ENCODE assay signal across 8 cellular contexts in the genomic region with DNA sequence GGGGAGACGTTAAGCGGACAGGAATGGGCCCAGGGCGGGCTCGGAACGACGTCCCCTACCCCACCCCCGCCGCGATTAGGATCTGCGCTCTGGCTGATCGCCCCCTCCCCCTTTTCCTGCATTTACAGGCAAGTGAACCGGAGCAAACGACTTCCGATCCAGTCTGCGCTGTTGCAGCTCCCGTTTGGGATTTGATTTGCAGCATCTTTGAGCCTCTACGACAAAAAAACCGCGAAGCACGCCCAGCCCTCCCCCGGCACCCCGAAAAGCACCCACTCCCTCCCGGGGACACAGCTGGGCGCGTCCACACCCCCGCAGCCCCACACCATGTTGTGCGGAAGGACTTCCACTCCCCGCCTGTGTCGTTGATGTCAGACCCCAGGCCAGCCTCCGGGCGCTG. TPM values are rescaled to one million over a fixed set of nuclear protein-coding genes. Genes with fewer than 3 reads are reported as not detected.
A peak's percentile ranks its signal among the peaks of the same experiment; 100 is the strongest.
DNase-seq lines count a peak whose midpoint lies in the region; ATAC-seq and TF ChIP-seq lines count a peak whose summit lies in the region.
"Not testable (repeated sequence)": the region's sequence is repeated elsewhere in the genome, so short reads cannot be mapped to it uniquely, and the experiment has no call there.

No MANE protein-coding gene starts in this region.

- not testable (repeated sequence) for H2AK5ac ChIP-seq in IMR-90 (ENCODE audit: low read depth, low read length)

- in situ Hi-C loops in IMR-90 (cut with MboI; ENCODE audit: low sequenced_read_pairs): not testable (repeated sequence)

- H3K56ac ChIP-seq in IMR-90 (ENCODE audit: extremely low read depth, insufficient read depth, low read length): not testable (repeated sequence)

- not testable (repeated sequence) for H3K36me3 Mint-ChIP-seq in nephron (ENCODE audit: low read depth); stimulated activated naive B cell treated with anti-CD40 and anti-IgM and Interleukin-4, amounts not matched to agents 10 μg/mL and 1 μg/mL and 100 μg/mL, for 72 hours

- POLR2A ChIA-PET in BJ (lab: Charles Lee); IMR-90 (lab: Charles Lee; ENCODE audit: unreplicated experiment): not testable (repeated sequence)

- H3K4me3 ChIP-seq in BJ (ENCODE audit: low read depth, low read length): peak overlapping the region; percentile 39
- peak overlapping the region; percentile 40 for H3K4me3 ChIP-seq in IMR-90 (ENCODE audit: insufficient read depth, low read depth, low read length)
- peak overlapping the region; percentile 32 for H3K4me3 ChIP-seq in WERI-Rb-1 (ENCODE audit: low read depth, low read length)
- peak overlapping the region in 3 of 4 donors; percentile 25 to 60 (median 49) for H3K4me3 ChIP-seq in esophagus squamous epithelium
- peak overlapping the region; percentile 49; the same call in 1 of the 2 replicates for H3K4me3 ChIP-seq in iPS-20b (ENCODE audit: low read length)

- H3K9ac ChIP-seq in IMR-90 (ENCODE audit: low read depth, low read length): peak overlapping the region; percentile 60; the same call in 1 of the 2 replicates
- H3K9ac ChIP-seq in iPS-20b (ENCODE audit: low read depth, low read length): not testable (repeated sequence)

- H3K14ac ChIP-seq in IMR-90 (replicated peaks; ENCODE audit: low read depth, low read length): not testable (repeated sequence)

- not testable (repeated sequence) for H3K4me1 Mint-ChIP-seq in nephron; stimulated activated naive B cell treated with anti-CD40 and anti-IgM and Interleukin-4, amounts not matched to agents 10 μg/mL and 1 μg/mL and 100 μg/mL, for 72 hours

- H3K18ac ChIP-seq in IMR-90 (ENCODE audit: low read depth, low read length): not testable (repeated sequence)

- peak overlapping the region; percentile 81 to 88 (median 88) for H3K4me3 Mint-ChIP-seq in nephron
- H3K4me3 Mint-ChIP-seq in stimulated activated naive B cell treated with anti-CD40 and anti-IgM and Interleukin-4, amounts not matched to agents 10 μg/mL and 1 μg/mL and 100 μg/mL, for 72 hours: peak overlapping the region; percentile 72 to 88

- not testable (repeated sequence) for H3K27me3 ChIP-seq in BJ (ENCODE audit: control insufficient read depth, insufficient read depth, low read length); IMR-90 (ENCODE audit: control insufficient read depth, insufficient read depth, low read length); WERI-Rb-1 (ENCODE audit: insufficient read depth, low read depth, severe bottlenecking); esophagus squamous epithelium; iPS-20b (ENCODE audit: insufficient read depth, low read length)

- H3K9me1 ChIP-seq in IMR-90 (ENCODE audit: insufficient read depth, low read length): not testable (repeated sequence)

- H3K4me1 ChIP-seq in IMR-90 (ENCODE audit: control insufficient read depth, insufficient read depth, low read length); esophagus squamous epithelium; iPS-20b (ENCODE audit: insufficient read depth, low read length): not testable (repeated sequence)

- not testable (repeated sequence) for H4K91ac ChIP-seq in IMR-90 (ENCODE audit: insufficient read depth, low read depth, low read length)

- not testable (repeated sequence) for H3K79me1 ChIP-seq in IMR-90 (ENCODE audit: low read depth in 1 of 2, low read length in 2 of 2)

- not testable (repeated sequence) for BruUV-seq in IMR-90 (replicated peaks; lab: Mats Ljungman, UMichigan)

- not testable (repeated sequence) for ATAC-seq in IMR-90 (ENCODE audit: low read depth); stimulated activated naive B cell treated with anti-CD40 and anti-IgM and Interleukin-4, amounts not matched to agents 10 μg/mL and 1 μg/mL and 100 μg/mL, for 72 hours (replicated peaks)

- TF ChIP-seq POLR2A in IMR-90 (IDR thresholded peaks at IDR 0.05; ENCODE audit: low read depth, low read length); esophagus squamous epithelium (IDR thresholded peaks at IDR 0.05): not testable (repeated sequence)

- intact Hi-C loops in IMR-90 (cut with micrococcal nuclease); esophagus squamous epithelium (cut with DNase I): not testable (repeated sequence)

- not testable (repeated sequence) for H2BK120ac ChIP-seq in IMR-90 (ENCODE audit: low read depth, low read length)

- H2BK5ac ChIP-seq in IMR-90 (ENCODE audit: low read depth, low read length, poor library complexity, severe bottlenecking): not testable (repeated sequence)

- H3K23ac ChIP-seq in IMR-90 (ENCODE audit: low read depth, low read length): not testable (repeated sequence)

- not testable (repeated sequence) for H3K9me3 ChIP-seq in IMR-90 (ENCODE audit: control insufficient read depth, insufficient read depth, low read length); WERI-Rb-1 (ENCODE audit: severe bottlenecking); esophagus squamous epithelium; iPS-20b (ENCODE audit: insufficient read depth, low read depth, low read length)

- not testable (repeated sequence) for H4K5ac ChIP-seq in IMR-90 (ENCODE audit: low read depth, low read length)

- H4K20me1 ChIP-seq in IMR-90 (ENCODE audit: insufficient read depth, low read length): not testable (repeated sequence)

- H3K27me3 Mint-ChIP-seq in nephron (ENCODE audit: low read depth); stimulated activated naive B cell treated with anti-CD40 and anti-IgM and Interleukin-4, amounts not matched to agents 10 μg/mL and 1 μg/mL and 100 μg/mL, for 72 hours: not testable (repeated sequence)

- TF ChIP-seq RAD21 in IMR-90 (IDR thresholded peaks at IDR 0.05; ENCODE audit: low read length): not testable (repeated sequence)

- H2AFZ ChIP-seq in IMR-90 (replicated peaks; ENCODE audit: low read length, poor library complexity): peak overlapping the region; percentile 82

- H3K9me3 Mint-ChIP-seq in nephron; stimulated activated naive B cell treated with anti-CD40 and anti-IgM and Interleukin-4, amounts not matched to agents 10 μg/mL and 1 μg/mL and 100 μg/mL, for 72 hours: not testable (repeated sequence)

- not testable (repeated sequence) for H2BK15ac ChIP-seq in IMR-90 (ENCODE audit: low read depth, low read length)

- not testable (repeated sequence) for H2BK20ac ChIP-seq in IMR-90 (ENCODE audit: low read depth, low read length)

- WGBS in IMR-90 (ENCODE audit: extremely low coverage in 2 of 2, insufficient read length in 1 of 2), 2 experiments: no CpG with 5 or more reads among the region's 31 CpGs
- no CpG with 5 or more reads among the region's 31 CpGs for WGBS in esophagus squamous epithelium, 2 donors

- H3K4ac ChIP-seq in IMR-90 (ENCODE audit: low read depth, low read length): not testable (repeated sequence)

- H3K27ac ChIP-seq in IMR-90 (ENCODE audit: insufficient read depth, low read length) (peak overlapping the region; percentile 35; the same call in 1 of the 2 replicates), esophagus squamous epithelium (peak overlapping the region in 1 of 4 donors; percentile 50)
- H3K27ac ChIP-seq in WERI-Rb-1; iPS-20b (ENCODE audit: low read length): not testable (repeated sequence)

- 0 out of 4 replicates have a peak overlapping the region, but pooled peaks of 1 of the 2 experiments have one; percentile 33 for H4K8ac ChIP-seq in IMR-90 (ENCODE audit: low read depth in 2 of 2, low read length in 2 of 2)

- H2AK9ac ChIP-seq in IMR-90 (replicated peaks; ENCODE audit: low read depth, low read length, poor library complexity): not testable (repeated sequence)

- peak overlapping the region; percentile 45 for H3K4me2 ChIP-seq in IMR-90 (ENCODE audit: low read depth, low read length)

- CTCF ChIA-PET in BJ (lab: Yijun Ruan, JAX); IMR-90 (lab: Yijun Ruan, JAX): not testable (repeated sequence)

- not testable (repeated sequence) for TF ChIP-seq CTCF in BJ (IDR thresholded peaks at IDR 0.05; ENCODE audit: insufficient read depth, low read depth, low read length); IMR-90 (conservative IDR thresholded peaks at IDR 0.05; ENCODE audit: low read depth, low read length); WERI-Rb-1 (IDR thresholded peaks at IDR 0.05; ENCODE audit: low read depth, low read length); esophagus squamous epithelium (IDR thresholded peaks at IDR 0.05); nephron (IDR thresholded peaks at IDR 0.05; ENCODE audit: unreplicated experiment in 3 of 3)

- dilution Hi-C loops in IMR-90 (cut with HindIII; ENCODE audit: low sequenced_read_pairs, unreplicated experiment): not testable (repeated sequence)

- H3K27ac Mint-ChIP-seq in nephron; stimulated activated naive B cell treated with anti-CD40 and anti-IgM and Interleukin-4, amounts not matched to agents 10 μg/mL and 1 μg/mL and 100 μg/mL, for 72 hours: not testable (repeated sequence)

- not testable (repeated sequence) for H3K36me3 ChIP-seq in BJ (ENCODE audit: control insufficient read depth, insufficient read depth, low read length); IMR-90 (ENCODE audit: control insufficient read depth, insufficient read depth, low read length); WERI-Rb-1; esophagus squamous epithelium; iPS-20b (ENCODE audit: insufficient read depth, low read depth, low read length)

- DNase-seq in BJ (ENCODE audit: low read depth); IMR-90; esophagus squamous epithelium (lab: John Stamatoyannopoulos, UW); stimulated activated naive B cell treated with anti-CD40 and anti-IgM and Interleukin-4, amounts not matched to agents 10 μg/mL and 1 μg/mL and 100 μg/mL, for 72 hours: not testable (repeated sequence)
- DNase-seq in WERI-Rb-1: peak; percentile 26
- peak; percentile 23 for DNase-seq in astrocyte of the hippocampus (ENCODE audit: low read depth, low spot score)

RNA-seq across cellular contexts. Expression of a gene that starts 2.6 kb away (rescaled TPM):
- polyA plus RNA-seq in BJ (2011; rRNA removed): 0.71 and 1.8 TPM in 2 replicates
- 0.31 and 0.52 TPM in 2 replicates for polyA minus RNA-seq in BJ (2011; rRNA and poly(A)+ RNA removed)
- 0.72 and 0.83 TPM in 2 replicates for total RNA-seq in IMR-90 (2012; rRNA removed)
- polyA plus RNA-seq in IMR-90 (2012; rRNA removed): 1.4 and 1.8 TPM in 2 replicates
- polyA plus RNA-seq in IMR-90 (2012; cell fraction: cytosol; rRNA removed): 0.15 and 0.79 TPM in 2 replicates
- polyA plus RNA-seq in IMR-90 (2012; cell fraction: nucleus; rRNA removed; ENCODE audit: low replicate concordance): 0.16 and 1.0 TPM in 2 replicates
- total RNA-seq in esophagus squamous epithelium: 1 to 10 TPM in 2 of 4 donors, under 1 TPM in 1, not detected in 1; 0.64 to 2.1 (median 1.2) TPM
